29 cellular contexts compared by ENCODE assay signal in genomic region chr1:237838320-237838719, GRCh38. TPM values are rescaled to one million over a fixed set of nuclear protein-coding genes. Genes with fewer than 3 reads are reported as not detected.
"Had no signal": no experiment of that assay in that cellular context is flagged by ENCODE, and none has a peak within 500 bp of the region (broad histone marks: within the 10 kb centered on the region; RNA-seq: fewer than 3 reads in every experiment).

No MANE protein-coding gene starts in this region.

- H3K36me3 Mint-ChIP-seq: activated CD4-positive, alpha-beta memory T cell treated with anti-CD3 and anti-CD28 coated beads for 36 hours; activated naive CD4-positive, alpha-beta T cell treated with anti-CD3 and anti-CD28 coated beads, Interleukin-2, amount 10 ng/mL, durations not matched to agents 7 days and 5 days; activated naive CD8-positive, alpha-beta T cell treated with anti-CD3 and anti-CD28 coated beads, Interleukin-2, amount 10 ng/mL, durations not matched to agents 7 days and 5 days; brain had no signal

- H3K36me3 ChIP-seq: ascending aorta, breast epithelium, esophagus muscularis mucosa, gastrocnemius medialis had no signal

- H3K27ac ChIP-seq: ascending aorta, breast epithelium, esophagus muscularis mucosa, foreskin keratinocyte, gastrocnemius medialis had no signal

- DNase-seq: activated CD4-positive, alpha-beta memory T cell treated with anti-CD3 and anti-CD28 coated beads for 36 hours; activated CD4-positive, alpha-beta T cell treated with anti-CD3 and anti-CD28 coated beads for 36 hours; activated CD4-positive, alpha-beta T cell treated with anti-CD3 and anti-CD28 coated beads, Interleukin-2, amount 10 ng/mL, durations not matched to agents 24 days and 14 days; activated CD4-positive, CD25-positive, alpha-beta regulatory T cell; activated CD4-positive, CD25-positive, alpha-beta regulatory T cell treated with anti-CD3 and anti-CD28 coated beads, Interleukin-2, amount 50 U/mL, for 72 hours; activated CD8-positive, alpha-beta memory T cell treated with anti-CD3 and anti-CD28 coated beads, Interleukin-2, amount 50 U/mL, for 48 hours; activated gamma-delta T cell; activated naive CD4-positive, alpha-beta T cell; activated naive CD4-positive, alpha-beta T cell treated with anti-CD3 and anti-CD28 coated beads, Interleukin-2, amount 10 ng/mL, durations not matched to agents 7 days and 5 days; activated naive CD8-positive, alpha-beta T cell treated with anti-CD3 and anti-CD28 coated beads, Interleukin-2, amount 10 ng/mL, durations not matched to agents 7 days and 5 days; activated T-cell treated with anti-CD3 and anti-CD28 coated beads for 4 hours; activated T-cell treated with anti-CD3 and anti-CD28 coated beads, Interleukin-2, amount 50 U/mL, for 24 hours; activated T-cell treated with anti-CD3 and anti-CD28 coated beads, Interleukin-2, amount 50 U/mL, for 72 hours; caudate nucleus; cortex of kidney; dermis blood vessel endothelial cell; effector CD4-positive, alpha-beta T cell; effector memory CD8-positive, alpha-beta T cell; erythroblast; foreskin keratinocyte; gastrocnemius medialis; T-helper 2 cell had no signal

- H3K9me3 ChIP-seq: gastrocnemius medialis had no signal

- H3K27me3 Mint-ChIP-seq: activated CD4-positive, alpha-beta memory T cell treated with anti-CD3 and anti-CD28 coated beads for 36 hours; activated CD4-positive, alpha-beta T cell treated with anti-CD3 and anti-CD28 coated beads, Interleukin-2, amount 10 ng/mL, durations not matched to agents 24 days and 14 days; activated naive CD4-positive, alpha-beta T cell treated with anti-CD3 and anti-CD28 coated beads, Interleukin-2, amount 10 ng/mL, durations not matched to agents 7 days and 5 days; activated naive CD8-positive, alpha-beta T cell treated with anti-CD3 and anti-CD28 coated beads, Interleukin-2, amount 10 ng/mL, durations not matched to agents 7 days and 5 days; activated T-cell treated with anti-CD3 and anti-CD28 coated beads, Interleukin-2, amount 50 U/mL, for 24 hours had no signal

- H3K27me3 ChIP-seq: ascending aorta, breast epithelium, esophagus muscularis mucosa, foreskin keratinocyte, gastrocnemius medialis had no signal

- H3K4me3 ChIP-seq: ascending aorta, breast epithelium, esophagus muscularis mucosa, gastrocnemius medialis had no signal

- H3K9me3 Mint-ChIP-seq: activated CD4-positive, alpha-beta T cell treated with anti-CD3 and anti-CD28 coated beads, Interleukin-2, amount 10 ng/mL, durations not matched to agents 24 days and 14 days had no signal

- H3K4me1 Mint-ChIP-seq: activated CD4-positive, alpha-beta T cell treated with anti-CD3 and anti-CD28 coated beads for 36 hours; activated CD4-positive, alpha-beta T cell treated with anti-CD3 and anti-CD28 coated beads, Interleukin-2, amount 10 ng/mL, durations not matched to agents 24 days and 14 days; activated naive CD4-positive, alpha-beta T cell treated with anti-CD3 and anti-CD28 coated beads, Interleukin-2, amount 10 ng/mL, durations not matched to agents 7 days and 5 days; activated naive CD8-positive, alpha-beta T cell treated with anti-CD3 and anti-CD28 coated beads, Interleukin-2, amount 10 ng/mL, durations not matched to agents 7 days and 5 days had no signal

- ATAC-seq: activated CD4-positive, alpha-beta T cell treated with anti-CD3 and anti-CD28 coated beads for 36 hours; activated naive CD4-positive, alpha-beta T cell treated with anti-CD3 and anti-CD28 coated beads, Interleukin-2, amount 50 U/mL, for 72 hours; activated T-cell treated with anti-CD3 and anti-CD28 coated beads, Interleukin-2, amount 50 U/mL, for 72 hours; effector memory CD8-positive, alpha-beta T cell; foreskin keratinocyte; gastrocnemius medialis had no signal

- H3K4me1 ChIP-seq: ascending aorta, breast epithelium, esophagus muscularis mucosa, foreskin keratinocyte, gastrocnemius medialis had no signal

- H3K27ac Mint-ChIP-seq: activated CD4-positive, alpha-beta memory T cell treated with anti-CD3 and anti-CD28 coated beads for 36 hours; activated CD4-positive, alpha-beta T cell treated with anti-CD3 and anti-CD28 coated beads for 36 hours; activated CD4-positive, alpha-beta T cell treated with anti-CD3 and anti-CD28 coated beads, Interleukin-2, amount 10 ng/mL, durations not matched to agents 24 days and 14 days; activated naive CD4-positive, alpha-beta T cell treated with anti-CD3 and anti-CD28 coated beads, Interleukin-2, amount 10 ng/mL, durations not matched to agents 7 days and 5 days; activated naive CD4-positive, alpha-beta T cell treated with anti-CD3 and anti-CD28 coated beads, Interleukin-2, amount 50 U/mL, for 72 hours; activated naive CD8-positive, alpha-beta T cell treated with anti-CD3 and anti-CD28 coated beads, Interleukin-2, amount 10 ng/mL, durations not matched to agents 7 days and 5 days; activated T-cell treated with anti-CD3 and anti-CD28 coated beads, Interleukin-2, amount 50 U/mL, for 24 hours; activated T-cell treated with anti-CD3 and anti-CD28 coated beads, Interleukin-2, amount 50 U/mL, for 72 hours; brain; effector memory CD8-positive, alpha-beta T cell had no signal

- H3K4me3 Mint-ChIP-seq: activated CD4-positive, alpha-beta memory T cell treated with anti-CD3 and anti-CD28 coated beads for 36 hours; activated CD4-positive, alpha-beta T cell treated with anti-CD3 and anti-CD28 coated beads for 36 hours; activated CD4-positive, alpha-beta T cell treated with anti-CD3 and anti-CD28 coated beads, Interleukin-2, amount 10 ng/mL, durations not matched to agents 24 days and 14 days; activated naive CD4-positive, alpha-beta T cell treated with anti-CD3 and anti-CD28 coated beads, Interleukin-2, amount 10 ng/mL, durations not matched to agents 7 days and 5 days; activated naive CD8-positive, alpha-beta T cell treated with anti-CD3 and anti-CD28 coated beads, Interleukin-2, amount 10 ng/mL, durations not matched to agents 7 days and 5 days; activated T-cell treated with anti-CD3 and anti-CD28 coated beads, Interleukin-2, amount 50 U/mL, for 24 hours; activated T-cell treated with anti-CD3 and anti-CD28 coated beads, Interleukin-2, amount 50 U/mL, for 72 hours; brain; effector memory CD8-positive, alpha-beta T cell had no signal

RNA-seq across cellular contexts. Expression of gene ZP4, which starts 52.4 kb away (rescaled TPM):
- total RNA-seq: activated CD4-positive, alpha-beta memory T cell treated with anti-CD3 and anti-CD28 coated beads for 36 hours; activated CD4-positive, alpha-beta T cell treated with anti-CD3 and anti-CD28 coated beads for 36 hours; activated CD4-positive, alpha-beta T cell treated with anti-CD3 and anti-CD28 coated beads, Interleukin-2, amount 10 ng/mL, durations not matched to agents 24 days and 14 days; activated naive CD4-positive, alpha-beta T cell treated with anti-CD3 and anti-CD28 coated beads, Interleukin-2, amount 50 U/mL, for 72 hours; activated naive CD8-positive, alpha-beta T cell treated with anti-CD3 and anti-CD28 coated beads, Interleukin-2, amount 10 ng/mL, durations not matched to agents 7 days and 5 days; activated T-cell treated with anti-CD3 and anti-CD28 coated beads, Interleukin-2, amount 50 U/mL, for 72 hours; ascending aorta; breast epithelium; chondrocyte; dermis blood vessel endothelial cell; esophagus muscularis mucosa; gastrocnemius medialis; T-helper 1 cell treated with Interleukin-12 subunit alpha and Interleukin-12 subunit beta and Interleukin-4 antibody, amounts not matched to agents 30 ng/mL and 1 ng/mL, for 36 hours had no signal
